Comparison of ENCODE assay signal across 1 cellular context in genomic region chr16:29638751-29639150, GRCh38. TPM values are rescaled to one million over a fixed set of nuclear protein-coding genes. Genes with fewer than 3 reads are reported as not detected.
"Had no signal": no experiment of that assay in that cellular context is flagged by ENCODE, and none has a peak within 500 bp of the region (broad histone marks: within the 10 kb centered on the region; RNA-seq: fewer than 3 reads in every experiment).

No MANE protein-coding gene starts in this region.

RNA-seq across cellular contexts. Expression of gene SPN, which starts 24.3 kb away (rescaled TPM):
- total RNA-seq: GM23248 had no signal
- polyA plus RNA-seq: GM23248 had no signal
